In the genomic region with DNA sequence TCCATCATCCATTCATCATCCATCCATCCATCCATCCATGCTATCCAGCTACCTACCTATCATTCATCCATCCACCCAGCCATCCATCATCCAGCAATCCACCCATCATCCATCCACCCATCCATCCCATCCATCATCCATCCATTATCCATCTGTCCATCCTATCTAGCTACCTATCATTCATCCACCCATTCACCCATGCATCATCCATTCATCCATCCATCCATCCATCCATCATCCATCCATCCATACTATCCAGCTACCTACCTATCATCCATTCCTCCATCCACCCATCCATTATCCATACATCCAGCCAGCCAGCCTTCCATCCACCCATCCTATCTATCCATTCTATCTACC, we compare ENCODE assay signal across 19 cellular contexts. TPM values are rescaled to one million over a fixed set of nuclear protein-coding genes. Genes with fewer than 3 reads are reported as not detected.
A peak's percentile ranks its signal among the peaks of the same experiment; 100 is the strongest.
DNase-seq lines count a peak whose midpoint lies in the region; ATAC-seq, FAIRE-seq and TF ChIP-seq lines count a peak whose summit lies in the region.
"Had no signal": no experiment of that assay in that cellular context is flagged by ENCODE, and none has a peak within 500 bp of the region (broad histone marks: within the 10 kb centered on the region; RNA-seq: fewer than 3 reads in every experiment).

No MANE protein-coding gene starts in this region.

- no peak overlapping the region for H4K8ac ChIP-seq in IMR-90 (ENCODE audit: low read depth in 2 of 2, low read length in 2 of 2)

- CTCF ChIA-PET in IMR-90 (lab: Yijun Ruan, JAX): no interaction called here

- TF ChIP-seq POLR2A in IMR-90 (IDR thresholded peaks at IDR 0.05; ENCODE audit: low read depth, low read length): no peak

- H3K23ac ChIP-seq in IMR-90 (ENCODE audit: low read depth, low read length): no peak overlapping the region

- in situ Hi-C loops in IMR-90 (cut with MboI; ENCODE audit: low sequenced_read_pairs): no loop called here

- ATAC-seq in natural killer cell treated with Interleukin-12 subunit alpha and Interleukin-12 subunit beta and Interleukin-15 and Interleukin-18, amount 100 ng/mL, for 72 hours: no peak
- ATAC-seq in natural killer cell: no peak
- no peak for ATAC-seq in IMR-90 (ENCODE audit: low read depth)
- ATAC-seq in HG03520 (IDR thresholded peaks at IDR 0.05; ENCODE audit: unreplicated experiment): no peak
- no peak for ATAC-seq in activated naive CD8-positive, alpha-beta T cell treated with anti-CD3 and anti-CD28 coated beads, Interleukin-2, amount 50 U/mL, for 24 hours

- intact Hi-C loops in natural killer cell (cut with micrococcal nuclease) (no loop called here), IMR-90 (cut with micrococcal nuclease) (no loop called here), kidney (cut with DNase I) (no loop called here)

- no TSS peak for BruUV-seq in IMR-90 (replicated peaks; lab: Mats Ljungman, UMichigan)

- POLR2A ChIA-PET in IMR-90 (lab: Charles Lee; ENCODE audit: unreplicated experiment): no interaction called here

- H3K79me1 ChIP-seq in IMR-90 (ENCODE audit: low read depth in 1 of 2, low read length in 2 of 2): no peaks in the 10 kb centered on the region

- no peak overlapping the region for H2AK5ac ChIP-seq in IMR-90 (ENCODE audit: low read depth, low read length)

- TF ChIP-seq RAD21 in IMR-90 (IDR thresholded peaks at IDR 0.05; ENCODE audit: low read length): no peak

- H3K18ac ChIP-seq in IMR-90 (ENCODE audit: low read depth, low read length): no peak overlapping the region

- H2BK120ac ChIP-seq in IMR-90 (ENCODE audit: low read depth, low read length): no peak overlapping the region

- no peak overlapping the region for H3K14ac ChIP-seq in IMR-90 (replicated peaks; ENCODE audit: low read depth, low read length)

- no peak overlapping the region for H4K5ac ChIP-seq in IMR-90 (ENCODE audit: low read depth, low read length)

- no peaks in the 10 kb centered on the region for H3K4me1 Mint-ChIP-seq in natural killer cell treated with Interleukin-12 subunit alpha and Interleukin-12 subunit beta and Interleukin-15 and Interleukin-18, amount 100 ng/mL, for 72 hours (ENCODE audit: low read depth in 2 of 2)
- H3K4me1 Mint-ChIP-seq in natural killer cell: no peaks in the 10 kb centered on the region
- no peaks in the 10 kb centered on the region for H3K4me1 Mint-ChIP-seq in activated naive CD8-positive, alpha-beta T cell treated with anti-CD3 and anti-CD28 coated beads, Interleukin-2, amount 50 U/mL, for 24 hours

- no peak overlapping the region for H3K56ac ChIP-seq in IMR-90 (ENCODE audit: extremely low read depth, insufficient read depth, low read length)

- no peak overlapping the region for H3K4me3 ChIP-seq in IMR-90 (ENCODE audit: insufficient read depth, low read depth, low read length)
- H3K4me3 ChIP-seq in kidney (ENCODE audit: low read length in 2 of 2): no peak overlapping the region
- H3K4me3 ChIP-seq: HAP-1 had no signal

- no peak overlapping the region for H2AFZ ChIP-seq in IMR-90 (replicated peaks; ENCODE audit: low read length, poor library complexity)

- DNase-seq in natural killer cell treated with Interleukin-12 subunit alpha and Interleukin-12 subunit beta and Interleukin-15 and Interleukin-18, amount 100 ng/mL, for 72 hours (ENCODE audit: low spot score): peak; percentile 13
- DNase-seq in natural killer cell (no peak), IMR-90 (no peak), kidney (peak; percentile 1), NCI-H187 treated with DMSO at 0.1 percent for 48 hours (lab: John Stamatoyannopoulos, UW) (no peak)
- no peak for DNase-seq in activated naive CD8-positive, alpha-beta T cell treated with anti-CD3 and anti-CD28 coated beads, Interleukin-2, amount 50 U/mL, for 24 hours
- DNase-seq: Caco-2; CD4-positive, alpha-beta T cell; KBM-7 had no signal

- no peak overlapping the region for H3K27ac Mint-ChIP-seq in natural killer cell treated with Interleukin-12 subunit alpha and Interleukin-12 subunit beta and Interleukin-15 and Interleukin-18, amount 100 ng/mL, for 72 hours
- no peak overlapping the region for H3K27ac Mint-ChIP-seq in natural killer cell
- H3K27ac Mint-ChIP-seq in activated naive CD8-positive, alpha-beta T cell treated with anti-CD3 and anti-CD28 coated beads, Interleukin-2, amount 50 U/mL, for 24 hours: no peak overlapping the region
- H3K27ac Mint-ChIP-seq: B cell; CD4-positive, alpha-beta T cell had no signal

- H2BK5ac ChIP-seq in IMR-90 (ENCODE audit: low read depth, low read length, poor library complexity, severe bottlenecking): peak overlapping the region; percentile 33

- H3K27ac ChIP-seq in IMR-90 (ENCODE audit: insufficient read depth, low read length) (no peak overlapping the region), kidney (ENCODE audit: low read depth in 2 of 2, low read length in 2 of 2) (no peak overlapping the region)
- H3K27ac ChIP-seq: C4-2B had no signal

- H3K36me3 Mint-ChIP-seq in natural killer cell treated with Interleukin-12 subunit alpha and Interleukin-12 subunit beta and Interleukin-15 and Interleukin-18, amount 100 ng/mL, for 72 hours: no peaks in the 10 kb centered on the region
- no peaks in the 10 kb centered on the region for H3K36me3 Mint-ChIP-seq in natural killer cell
- no peaks in the 10 kb centered on the region for H3K36me3 Mint-ChIP-seq in activated naive CD8-positive, alpha-beta T cell treated with anti-CD3 and anti-CD28 coated beads, Interleukin-2, amount 50 U/mL, for 24 hours (ENCODE audit: low read depth)

- no peak for FAIRE-seq in kidney (lab: Jason Lieb, UNC)
- FAIRE-seq: D721Med, G401.6, GM12891, GM19239 had no signal

- dilution Hi-C loops in IMR-90 (cut with HindIII; ENCODE audit: low sequenced_read_pairs, unreplicated experiment): no loop called here

- H2BK20ac ChIP-seq in IMR-90 (ENCODE audit: low read depth, low read length): no peak overlapping the region

- H3K4me2 ChIP-seq in IMR-90 (ENCODE audit: low read depth, low read length): no peak overlapping the region

- H3K27me3 ChIP-seq in IMR-90 (ENCODE audit: control insufficient read depth, insufficient read depth, low read length): peaks cover 4% of the 10 kb centered on the region; the same call in 1 of the 2 replicates

- no peak overlapping the region for H2AK9ac ChIP-seq in IMR-90 (replicated peaks; ENCODE audit: low read depth, low read length, poor library complexity)

- TF ChIP-seq CTCF in natural killer cell (IDR thresholded peaks at IDR 0.05) (no peak), IMR-90 (conservative IDR thresholded peaks at IDR 0.05; ENCODE audit: low read depth, low read length) (no peak), kidney (IDR thresholded peaks at IDR 0.05; ENCODE audit: borderline replicate concordance, extremely low read depth, insufficient read depth) (no peak)

- H3K4me3 Mint-ChIP-seq in natural killer cell treated with Interleukin-12 subunit alpha and Interleukin-12 subunit beta and Interleukin-15 and Interleukin-18, amount 100 ng/mL, for 72 hours: no peak overlapping the region
- no peak overlapping the region for H3K4me3 Mint-ChIP-seq in natural killer cell
- H3K4me3 Mint-ChIP-seq in activated naive CD8-positive, alpha-beta T cell treated with anti-CD3 and anti-CD28 coated beads, Interleukin-2, amount 50 U/mL, for 24 hours: no peak overlapping the region
- H3K4me3 Mint-ChIP-seq: B cell; CD4-positive, alpha-beta T cell had no signal

- peaks cover 3 to 15% of the 10 kb centered on the region in 2 donors for H3K27me3 Mint-ChIP-seq in natural killer cell treated with Interleukin-12 subunit alpha and Interleukin-12 subunit beta and Interleukin-15 and Interleukin-18, amount 100 ng/mL, for 72 hours
- peaks cover 0 to 9% of the 10 kb centered on the region in 2 donors for H3K27me3 Mint-ChIP-seq in natural killer cell (ENCODE audit: low read depth in 2 of 2)
- H3K27me3 Mint-ChIP-seq in activated naive CD8-positive, alpha-beta T cell treated with anti-CD3 and anti-CD28 coated beads, Interleukin-2, amount 50 U/mL, for 24 hours: peaks cover 3% of the 10 kb centered on the region
- H3K27me3 Mint-ChIP-seq: B cell; CD4-positive, alpha-beta T cell had no signal

- no peak overlapping the region for H4K91ac ChIP-seq in IMR-90 (ENCODE audit: insufficient read depth, low read depth, low read length)

- H2BK15ac ChIP-seq in IMR-90 (ENCODE audit: low read depth, low read length): no peak overlapping the region

- H3K4me1 ChIP-seq in IMR-90 (ENCODE audit: control insufficient read depth, insufficient read depth, low read length) (no peaks in the 10 kb centered on the region), kidney (ENCODE audit: control insufficient read depth in 1 of 2, insufficient read depth in 1 of 2, low read depth in 1 of 2, low read length in 2 of 2) (no peaks in the 10 kb centered on the region)
- H3K4me1 ChIP-seq: Caco-2, HAP-1 had no signal

- H3K9me3 ChIP-seq in IMR-90 (ENCODE audit: control insufficient read depth, insufficient read depth, low read length): no peaks in the 10 kb centered on the region; the same call in 1 of the 2 replicates
- H3K9me3 ChIP-seq in kidney (ENCODE audit: control insufficient read depth in 1 of 2, low read length in 2 of 2): no peaks in the 10 kb centered on the region
- H3K9me3 ChIP-seq: Caco-2, HAP-1 had no signal

- no peaks in the 10 kb centered on the region for H4K20me1 ChIP-seq in IMR-90 (ENCODE audit: insufficient read depth, low read length)

- H3K9ac ChIP-seq in IMR-90 (ENCODE audit: low read depth, low read length) (no peak overlapping the region), kidney (ENCODE audit: low read length in 2 of 2) (no peak overlapping the region)

- H3K4ac ChIP-seq in IMR-90 (ENCODE audit: low read depth, low read length): no peak overlapping the region

- H3K9me3 Mint-ChIP-seq in natural killer cell treated with Interleukin-12 subunit alpha and Interleukin-12 subunit beta and Interleukin-15 and Interleukin-18, amount 100 ng/mL, for 72 hours: peaks cover 4% of the 10 kb centered on the region
- H3K9me3 Mint-ChIP-seq in natural killer cell: peaks cover 0 to 6% of the 10 kb centered on the region in 2 donors
- no peaks in the 10 kb centered on the region for H3K9me3 Mint-ChIP-seq in activated naive CD8-positive, alpha-beta T cell treated with anti-CD3 and anti-CD28 coated beads, Interleukin-2, amount 50 U/mL, for 24 hours
- H3K9me3 Mint-ChIP-seq: CD4-positive, alpha-beta T cell had no signal

- H3K9me1 ChIP-seq in IMR-90 (ENCODE audit: insufficient read depth, low read length): no peaks in the 10 kb centered on the region

- no peaks in the 10 kb centered on the region for H3K36me3 ChIP-seq in IMR-90 (ENCODE audit: control insufficient read depth, insufficient read depth, low read length)
- H3K36me3 ChIP-seq in kidney (ENCODE audit: control insufficient read depth in 1 of 2, insufficient read depth in 2 of 2, low read length in 2 of 2): no peaks in the 10 kb centered on the region
- H3K36me3 ChIP-seq: HAP-1 had no signal

TF ChIP-seq in IMR-90, 13 proteins besides CTCF, POLR2A, EP300 and RAD21 (continues in another document):
- no peak for TF ChIP-seq RCOR1 (IDR thresholded peaks at IDR 0.05; ENCODE audit: insufficient replicate concordance, low read length)

RNA-seq across cellular contexts. Expression of a gene that starts 26.3 kb away (rescaled TPM):
- not detected for total RNA-seq in natural killer cell treated with Interleukin-12 subunit alpha and Interleukin-12 subunit beta and Interleukin-15 and Interleukin-18, amount 100 ng/mL, for 72 hours
- not detected for total RNA-seq in natural killer cell
- not detected in 2 replicates for total RNA-seq in IMR-90 (2012; rRNA removed)
- polyA plus RNA-seq in IMR-90 (2012; rRNA removed): not detected in 2 replicates
- not detected in 2 replicates for polyA plus RNA-seq in IMR-90 (2012; cell fraction: cytosol; rRNA removed)
- not detected in 2 replicates for polyA plus RNA-seq in IMR-90 (2012; cell fraction: nucleus; rRNA removed; ENCODE audit: low replicate concordance)
- total RNA-seq in kidney: 0.54 TPM
- 0.09 TPM for polyA plus RNA-seq in kidney (ENCODE audit: insufficient read depth, low read depth, low replicate concordance)
- total RNA-seq: A172, Caco-2, H4 had no signal

Comparison
In these comparisons a context has a peak if more than half of its experiments do, and no peak if none do; other contexts are left out.
1. DNase-seq: peak in natural killer cell treated with Interleukin-12 subunit alpha and Interleukin-12 subunit beta and Interleukin-15 and Interleukin-18, amount 100 ng/mL, for 72 hours (single experiment) and kidney (single experiment); none in natural killer cell (single experiment), IMR-90 (single experiment), NCI-H187 treated with DMSO at 0.1 percent for 48 hours (single experiment) and activated naive CD8-positive, alpha-beta T cell treated with anti-CD3 and anti-CD28 coated beads, Interleukin-2, amount 50 U/mL, for 24 hours (single experiment).